ENCODE assay signal across 16 cellular contexts in genomic region chr1:12149791-12150175, GRCh38. TPM values are rescaled to one million over a fixed set of nuclear protein-coding genes. Genes with fewer than 3 reads are reported as not detected.
DNase-seq lines count a peak whose midpoint lies in the region; ATAC-seq, FAIRE-seq and TF ChIP-seq lines count a peak whose summit lies in the region.
"Had no signal": no experiment of that assay in that cellular context is flagged by ENCODE, and none has a peak within 500 bp of the region (broad histone marks: within the 10 kb centered on the region; RNA-seq: fewer than 3 reads in every experiment).

No MANE protein-coding gene starts in this region.

- no peaks in the 10 kb centered on the region for H3K9me3 ChIP-seq in CD4-positive, CD25-positive, alpha-beta regulatory T cell (ENCODE audit: control insufficient read depth in 2 of 2, low read length in 2 of 2)
- H3K9me3 ChIP-seq in IMR-90 (ENCODE audit: control insufficient read depth, insufficient read depth, low read length) (peaks cover 4% of the 10 kb centered on the region; the same call in 1 of the 2 replicates), K562 (replicated peaks; ENCODE audit: control insufficient read depth, insufficient read depth, low read depth, low read length) (no peaks in the 10 kb centered on the region), tibial artery (peaks cover 0 to 7% (median 5%) of the 10 kb centered on the region in 3 donors)

- no peaks in the 10 kb centered on the region for H4K20me1 ChIP-seq in IMR-90 (ENCODE audit: insufficient read depth, low read length)
- no peaks in the 10 kb centered on the region for H4K20me1 ChIP-seq in K562 (replicated peaks; ENCODE audit: control insufficient read depth, insufficient read depth, low read length)

- no peak overlapping the region for H3K56ac ChIP-seq in IMR-90 (ENCODE audit: extremely low read depth, insufficient read depth, low read length)

- H2AFZ ChIP-seq in IMR-90 (replicated peaks; ENCODE audit: low read length, poor library complexity), result no peak overlapping the region
- no peak overlapping the region for H2AFZ ChIP-seq in K562 (ENCODE audit: low read depth, low read length)

- dilution Hi-C loops in IMR-90 (cut with HindIII; ENCODE audit: low sequenced_read_pairs, unreplicated experiment), result no loop called here

- no peak overlapping the region for H4K5ac ChIP-seq in IMR-90 (ENCODE audit: low read depth, low read length)

- TF ChIP-seq POLR2A in IMR-90 (IDR thresholded peaks at IDR 0.05; ENCODE audit: low read depth, low read length) (no peak), K562 (conservative IDR thresholded peaks at IDR 0.05) (no peak)

- POLR2A ChIA-PET in IMR-90 (lab: Charles Lee; ENCODE audit: unreplicated experiment) (no interaction called here), K562 (lab: Yijun Ruan, JAX) (interaction anchor here (0.8 to 3.2 kb wide), 9 partner anchors 10 to 39 kb away, joined by 3 to 16 read pairs (median 4); no protein-coding TSS in a partner anchor)

- no peaks in the 10 kb centered on the region for H3K79me1 ChIP-seq in IMR-90 (ENCODE audit: low read depth in 1 of 2, low read length in 2 of 2)

- H3K4me1 ChIP-seq in CD4-positive, CD25-positive, alpha-beta regulatory T cell (ENCODE audit: control insufficient read depth, insufficient read depth, low read length, poor library complexity, severe bottlenecking), result peaks cover 91% of the 10 kb centered on the region
- H3K4me1 ChIP-seq in IMR-90 (ENCODE audit: control insufficient read depth, insufficient read depth, low read length) (peaks cover 29% of the 10 kb centered on the region), K562 (replicated peaks in 1 of 2; ENCODE audit: control insufficient read depth in 2 of 2, insufficient read depth in 2 of 2, low read length in 2 of 2) (peaks cover 20 to 41% of the 10 kb centered on the region in 2 experiments), tibial artery (peaks cover 0 to 11% (median 6%) of the 10 kb centered on the region in 4 donors)
- H3K4me1 ChIP-seq: foreskin keratinocyte had no signal

- CTCF ChIA-PET in IMR-90 (lab: Yijun Ruan, JAX) (interaction anchor here (0.8 kb wide), 1 partner anchor 25 kb away, joined by 3 read pairs; no protein-coding TSS in a partner anchor), K562 (lab: Yijun Ruan, JAX; ENCODE audit: low intra/inter-chr PET ratio) (no interaction called here)

- peak overlapping the region; percentile 81 for H3K27ac ChIP-seq in CD4-positive, CD25-positive, alpha-beta regulatory T cell (ENCODE audit: insufficient read depth, low read length, poor library complexity, severe bottlenecking)
- H3K27ac ChIP-seq in IMR-90 (ENCODE audit: insufficient read depth, low read length) (no peak overlapping the region), K562 (ENCODE audit: extremely low read depth, low read depth, low read length) (no peak overlapping the region), tibial artery (no peak overlapping the region), substantia nigra (ENCODE audit: low read depth, low read length, poor library complexity, severe bottlenecking) (no peak overlapping the region)
- H3K27ac ChIP-seq: foreskin keratinocyte had no signal

- no peak overlapping the region for H3K4ac ChIP-seq in IMR-90 (ENCODE audit: low read depth, low read length)

- H2AK5ac ChIP-seq in IMR-90 (ENCODE audit: low read depth, low read length), result no peak overlapping the region

- H2BK120ac ChIP-seq in IMR-90 (ENCODE audit: low read depth, low read length), result no peak overlapping the region

- H3K9me3 Mint-ChIP-seq in CD4-positive, CD25-positive, alpha-beta regulatory T cell, result no peaks in the 10 kb centered on the region
- H3K9me3 Mint-ChIP-seq in natural killer cell treated with Interleukin-12 subunit alpha and Interleukin-12 subunit beta and Interleukin-15 and Interleukin-18, amount 100 ng/mL, for 72 hours, result peaks cover 6% of the 10 kb centered on the region

- BruUV-seq in IMR-90 (replicated peaks; lab: Mats Ljungman, UMichigan), result no TSS peak
- no TSS peak for BruUV-seq in K562 (replicated peaks; lab: Mats Ljungman, UMichigan)

- peak overlapping the region in 3 of 4 donors; percentile 82 to 86 (median 84) for H3K4me3 Mint-ChIP-seq in CD4-positive, CD25-positive, alpha-beta regulatory T cell
- H3K4me3 Mint-ChIP-seq in natural killer cell treated with Interleukin-12 subunit alpha and Interleukin-12 subunit beta and Interleukin-15 and Interleukin-18, amount 100 ng/mL, for 72 hours, result peak overlapping the region; percentile 86

- no peak overlapping the region for H2BK5ac ChIP-seq in IMR-90 (ENCODE audit: low read depth, low read length, poor library complexity, severe bottlenecking)

- H3K23ac ChIP-seq in IMR-90 (ENCODE audit: low read depth, low read length), result no peak overlapping the region

- H2BK20ac ChIP-seq in IMR-90 (ENCODE audit: low read depth, low read length), result no peak overlapping the region; the same call in 1 of the 2 replicates

- H3K9ac ChIP-seq in IMR-90 (ENCODE audit: low read depth, low read length) (no peak overlapping the region), K562 (ENCODE audit: insufficient read depth in 1 of 2, low read depth in 2 of 2, low read length in 2 of 2) (no peak overlapping the region)

- FAIRE-seq in K562 (lab: Jason Lieb, UNC), result no peak
- FAIRE-seq: G401.6, islet of Langerhans had no signal

- no CpG with 5 or more reads among the region's 6 CpGs for WGBS in IMR-90 (ENCODE audit: extremely low coverage in 2 of 2, insufficient read length in 1 of 2), 2 experiments
- whole genome bisulfite sequencing in K562 (ENCODE audit: insufficient coverage, low coverage, missing lambda C conversion rate), result 75% methylated on average over 6 of the region's 6 CpGs

- no peaks in the 10 kb centered on the region for H3K36me3 Mint-ChIP-seq in CD4-positive, CD25-positive, alpha-beta regulatory T cell
- peaks cover 9% of the 10 kb centered on the region for H3K36me3 Mint-ChIP-seq in natural killer cell treated with Interleukin-12 subunit alpha and Interleukin-12 subunit beta and Interleukin-15 and Interleukin-18, amount 100 ng/mL, for 72 hours

- H3K4me3 ChIP-seq in CD4-positive, CD25-positive, alpha-beta regulatory T cell (ENCODE audit: low read depth, low read length), result peak overlapping the region; percentile 75
- H3K4me3 ChIP-seq in IMR-90 (ENCODE audit: insufficient read depth, low read depth, low read length) (no peak overlapping the region), K562 (no peak overlapping the region), tibial artery (no peak overlapping the region)

- no peak for DNase-seq in CD4-positive, CD25-positive, alpha-beta regulatory T cell
- no peak for DNase-seq in IMR-90
- DNase-seq in K562 (ENCODE audit: extremely low read depth in 1 of 4, low spot score in 3 of 4), result no peak
- DNase-seq in natural killer cell treated with Interleukin-12 subunit alpha and Interleukin-12 subunit beta and Interleukin-15 and Interleukin-18, amount 100 ng/mL, for 72 hours (ENCODE audit: low spot score), result no peak
- no peak for DNase-seq in tibial artery
- no peak for DNase-seq in substantia nigra (lab: John Stamatoyannopoulos, UW)
- DNase-seq: aorta, foreskin keratinocyte, NCI-H146, NCI-H524, retina, T-helper 9 cell had no signal

- no peak overlapping the region for H4K8ac ChIP-seq in IMR-90 (ENCODE audit: low read depth in 2 of 2, low read length in 2 of 2)

- no peak for ATAC-seq in CD4-positive, CD25-positive, alpha-beta regulatory T cell (ENCODE audit: low read depth in 2 of 2)
- no peak for ATAC-seq in IMR-90 (ENCODE audit: low read depth)
- ATAC-seq in K562, result no peak
- ATAC-seq in natural killer cell treated with Interleukin-12 subunit alpha and Interleukin-12 subunit beta and Interleukin-15 and Interleukin-18, amount 100 ng/mL, for 72 hours, result no peak
- no peak for ATAC-seq in HG03108 (IDR thresholded peaks at IDR 0.05; ENCODE audit: unreplicated experiment)
- ATAC-seq in HG03139 (IDR thresholded peaks at IDR 0.05; ENCODE audit: unreplicated experiment), result no peak
- ATAC-seq: foreskin keratinocyte had no signal

- in situ Hi-C loops in IMR-90 (cut with MboI; ENCODE audit: low sequenced_read_pairs), result no loop called here
- in situ Hi-C loops in K562 (cut with MboI), result no loop called here

- no peak overlapping the region for H3K14ac ChIP-seq in IMR-90 (replicated peaks; ENCODE audit: low read depth, low read length)

- no peaks in the 10 kb centered on the region for H3K27me3 Mint-ChIP-seq in CD4-positive, CD25-positive, alpha-beta regulatory T cell
- H3K27me3 Mint-ChIP-seq in natural killer cell treated with Interleukin-12 subunit alpha and Interleukin-12 subunit beta and Interleukin-15 and Interleukin-18, amount 100 ng/mL, for 72 hours, result no peaks in the 10 kb centered on the region

- no peak overlapping the region for H4K91ac ChIP-seq in IMR-90 (ENCODE audit: insufficient read depth, low read depth, low read length)

- no peak overlapping the region for H2AK9ac ChIP-seq in IMR-90 (replicated peaks; ENCODE audit: low read depth, low read length, poor library complexity)

- intact Hi-C loops in IMR-90 (cut with micrococcal nuclease) (no loop called here), K562 (cut with micrococcal nuclease) (no loop called here), tibial artery (cut with DNase I; ENCODE audit: low total_unique reads) (loop anchor here (5.0 kb wide), 1 partner anchor 1412 kb away; no protein-coding TSS in a partner anchor)

- TF ChIP-seq CTCF in IMR-90 (conservative IDR thresholded peaks at IDR 0.05; ENCODE audit: low read depth, low read length) (no peak), K562 (IDR thresholded peaks at IDR 0.05 in 2 of 3, conservative IDR thresholded peaks at IDR 0.05 in 1 of 3; ENCODE audit: insufficient read depth in 2 of 3, low read depth in 1 of 3, low read length in 3 of 3) (no peak), tibial artery (IDR thresholded peaks at IDR 0.05) (no peak)

- no peaks in the 10 kb centered on the region for H3K79me2 ChIP-seq in K562 (ENCODE audit: control insufficient read depth, insufficient read depth, low read length)

- peak overlapping the region; percentile 96 to 100 (median 99) for H3K27ac Mint-ChIP-seq in CD4-positive, CD25-positive, alpha-beta regulatory T cell
- H3K27ac Mint-ChIP-seq in natural killer cell treated with Interleukin-12 subunit alpha and Interleukin-12 subunit beta and Interleukin-15 and Interleukin-18, amount 100 ng/mL, for 72 hours, result peak overlapping the region; percentile 99 to 100

- TF ChIP-seq RAD21 in IMR-90 (IDR thresholded peaks at IDR 0.05; ENCODE audit: low read length) (no peak), K562 (CRISPR knock-in tag; conservative IDR thresholded peaks at IDR 0.05 in 1 of 2, IDR thresholded peaks at IDR 0.05 in 1 of 2) (no peak)

- H3K9me1 ChIP-seq in IMR-90 (ENCODE audit: insufficient read depth, low read length) (peaks cover 19% of the 10 kb centered on the region), K562 (ENCODE audit: control insufficient read depth, insufficient read depth, low read length) (no peaks in the 10 kb centered on the region)

- H3K4me2 ChIP-seq in IMR-90 (ENCODE audit: low read depth, low read length) (no peak overlapping the region), K562 (ENCODE audit: insufficient read depth, low read length) (no peak overlapping the region)

- H3K36me3 ChIP-seq in CD4-positive, CD25-positive, alpha-beta regulatory T cell (ENCODE audit: control insufficient read depth, insufficient read depth, low read length), result no peaks in the 10 kb centered on the region
- H3K36me3 ChIP-seq in IMR-90 (ENCODE audit: control insufficient read depth, insufficient read depth, low read length) (no peaks in the 10 kb centered on the region), K562 (ENCODE audit: control insufficient read depth, insufficient read depth, low read length) (no peaks in the 10 kb centered on the region), tibial artery (no peaks in the 10 kb centered on the region)

- H3K4me1 Mint-ChIP-seq in CD4-positive, CD25-positive, alpha-beta regulatory T cell, result peaks cover 40 to 97% (median 60%) of the 10 kb centered on the region in 4 donors
- H3K4me1 Mint-ChIP-seq in natural killer cell treated with Interleukin-12 subunit alpha and Interleukin-12 subunit beta and Interleukin-15 and Interleukin-18, amount 100 ng/mL, for 72 hours (ENCODE audit: low read depth in 2 of 2), result peaks cover 73 to 75% of the 10 kb centered on the region in 2 donors

- TF ChIP-seq EP300 in K562 (IDR thresholded peaks at IDR 0.05; ENCODE audit: low read length), result no peak

- H2BK15ac ChIP-seq in IMR-90 (ENCODE audit: low read depth, low read length), result no peak overlapping the region

- H3K18ac ChIP-seq in IMR-90 (ENCODE audit: low read depth, low read length), result peak overlapping the region; percentile 21; the same call in 1 of the 2 replicates

- no peaks in the 10 kb centered on the region for H3K27me3 ChIP-seq in CD4-positive, CD25-positive, alpha-beta regulatory T cell (ENCODE audit: control insufficient read depth, insufficient read depth, low read length)
- H3K27me3 ChIP-seq in IMR-90 (ENCODE audit: control insufficient read depth, insufficient read depth, low read length), result no peaks in the 10 kb centered on the region
- H3K27me3 ChIP-seq in K562 (ENCODE audit: control insufficient read depth in 2 of 2, insufficient read depth in 2 of 2, low read length in 2 of 2), result no peaks in the 10 kb centered on the region; a peak in 1 of 5 replicates
- no peaks in the 10 kb centered on the region for H3K27me3 ChIP-seq in tibial artery

RNA-seq across cellular contexts. Expression of gene TNFRSF1B, which starts 17.0 kb away (rescaled TPM):
- total RNA-seq in CD4-positive, CD25-positive, alpha-beta regulatory T cell, result 252 TPM
- 100 to 1,000 TPM; 347 to 450 (median 421) TPM for polyA plus RNA-seq in CD4-positive, CD25-positive, alpha-beta regulatory T cell
- total RNA-seq in IMR-90 (2012; rRNA removed), result 4.3 and 5.0 TPM in 2 replicates
- polyA plus RNA-seq in IMR-90 (2012; rRNA removed), result 8.6 and 8.9 TPM in 2 replicates
- 6.3 and 11.9 TPM in 2 replicates for polyA plus RNA-seq in IMR-90 (2012; cell fraction: cytosol; rRNA removed)
- polyA plus RNA-seq in IMR-90 (2012; cell fraction: nucleus; rRNA removed; ENCODE audit: low replicate concordance), result 4.3 and 6.7 TPM in 2 replicates
- total RNA-seq in K562 (2011; cell fraction: chromatin; rRNA removed; ENCODE audit: low replicate concordance), result 26.1 and 74.5 TPM in 2 replicates
- 83.4 and 97.6 TPM in 2 replicates for total RNA-seq in K562 (2011; cell fraction: nucleolus; rRNA removed)
- 68.4 and 69.2 TPM in 2 replicates for total RNA-seq in K562 (2011; cell fraction: nucleoplasm; rRNA removed)
- total RNA-seq in K562 (2014; rRNA removed), result 40.8 and 54.1 TPM in 2 replicates
- total RNA-seq in K562 (2014; rRNA removed; fragmentation: Illumina TruSeq; extraction: Trizol), result 17.5 and 22.7 TPM in 2 replicates
- 21.7 and 23.1 TPM in 2 replicates for total RNA-seq in K562 (2015; rRNA removed; fragmentation: Illumina TruSeq; extraction: Trizol)
- total RNA-seq in K562 (2021), result 91.3 and 91.6 TPM in 2 replicates
- 36.0 and 48.1 TPM in 2 replicates for polyA plus RNA-seq in K562 (2011; rRNA removed)
- polyA plus RNA-seq in K562 (2011; cell fraction: cytosol; rRNA removed), result 54.9 and 115 TPM in 2 replicates
- polyA plus RNA-seq in K562 (2011; cell fraction: nucleus; rRNA removed), result 12.4 and 19.5 TPM in 2 replicates
- 37.7 and 41.4 TPM in 2 replicates for polyA plus RNA-seq in K562 (2012)
- 40.9 and 48.0 TPM in 2 replicates for polyA plus RNA-seq in K562 (2014; fragmentation: Illumina TruSeq; extraction: Trizol)
- polyA plus RNA-seq in K562 (2014; fragmentation: Nextera tagmentation; extraction: Ambion mirVana), result 1 to 10 TPM; 8.8 to 9.0 TPM
- polyA plus RNA-seq in K562 (2014; rRNA removed), result 43.7 and 47.2 TPM in 2 replicates
- polyA minus RNA-seq in K562 (2011; rRNA and poly(A)+ RNA removed), result 19.0 and 26.6 TPM in 2 replicates
- polyA minus RNA-seq in K562 (2011; cell fraction: cytosol; rRNA and poly(A)+ RNA removed), result 46.3 and 70.4 TPM in 2 replicates
- polyA minus RNA-seq in K562 (2011; cell fraction: nucleus; rRNA and poly(A)+ RNA removed), result 13.3 and 24.2 TPM in 2 replicates
- total RNA-seq in natural killer cell treated with Interleukin-12 subunit alpha and Interleukin-12 subunit beta and Interleukin-15 and Interleukin-18, amount 100 ng/mL, for 72 hours, result 100 to 1,000 TPM; 452 to 479 TPM
